In the genomic region with DNA sequence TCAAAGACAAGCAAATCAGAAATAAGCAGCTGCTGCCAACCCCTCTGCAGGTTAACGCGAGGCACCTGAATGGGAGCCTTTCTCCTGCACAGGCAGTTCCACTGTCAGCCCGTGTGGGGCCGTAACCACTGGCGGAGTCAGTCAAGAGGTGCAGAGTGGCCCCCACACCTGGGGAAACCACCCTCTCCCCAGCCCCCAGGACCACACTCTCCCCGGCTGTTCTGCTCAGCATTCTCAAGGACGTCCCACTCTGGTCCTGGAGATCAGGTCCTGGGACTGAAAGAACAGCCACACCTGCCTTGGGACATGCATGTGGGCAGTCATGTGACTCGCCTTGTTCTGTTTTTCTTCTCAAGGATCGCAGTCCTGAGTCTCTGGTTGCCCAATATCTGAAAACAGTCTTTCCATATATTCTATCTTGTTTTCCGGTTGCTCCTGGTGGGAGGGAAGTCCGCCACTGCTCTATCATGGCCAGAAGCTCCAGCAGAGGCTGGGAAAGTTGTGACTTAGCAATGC, we compare ENCODE assay signal across 28 cellular contexts.
"Had no signal": no experiment of that assay in that cellular context is flagged by ENCODE, and none has a peak within 500 bp of the region (broad histone marks: within the 10 kb centered on the region; RNA-seq: fewer than 3 reads in every experiment).

No MANE protein-coding gene starts in this region.

- H3K4me3 Mint-ChIP-seq: endodermal cell; mesothelial cell of epicardium; naive B cell; natural killer cell treated with Interleukin-12 subunit alpha and Interleukin-12 subunit beta and Interleukin-15 and Interleukin-18, amount 100 ng/mL, for 72 hours; neural crest cell; stimulated activated memory B cell treated with anti-CD40 and anti-IgM and Interleukin-4, amounts not matched to agents 10 μg/mL and 1 μg/mL and 100 μg/mL, for 72 hours had no signal

- H3K27ac Mint-ChIP-seq: endodermal cell; mesothelial cell of epicardium; naive B cell; natural killer cell treated with Interleukin-12 subunit alpha and Interleukin-12 subunit beta and Interleukin-15 and Interleukin-18, amount 100 ng/mL, for 72 hours; progenitor cell of endocrine pancreas; stimulated activated memory B cell treated with anti-CD40 and anti-IgM and Interleukin-4, amounts not matched to agents 10 μg/mL and 1 μg/mL and 100 μg/mL, for 72 hours had no signal

- H3K27me3 ChIP-seq: gastrocnemius medialis, hepatocyte, neutrophil, tibial nerve, upper lobe of left lung, uterus had no signal

- H3K27me3 Mint-ChIP-seq: progenitor cell of endocrine pancreas had no signal

- H3K4me1 Mint-ChIP-seq: mesothelial cell of epicardium; naive B cell; stimulated activated memory B cell treated with anti-CD40 and anti-IgM and Interleukin-4, amounts not matched to agents 10 μg/mL and 1 μg/mL and 100 μg/mL, for 72 hours had no signal

- H3K4me3 ChIP-seq: gastrocnemius medialis, heart left ventricle, hepatocyte, left lung, mucosa of descending colon, thoracic aorta, tibial nerve, upper lobe of left lung, uterus had no signal

- DNase-seq: cortex of kidney; effector CD4-positive, alpha-beta T cell; endodermal cell; foreskin fibroblast; gastrocnemius medialis; heart left ventricle; left cardiac atrium; left lung; mesenchymal stem cell; mucosa of descending colon; naive B cell; stimulated activated CD4-positive, alpha-beta T cell treated with anti-CD3 and anti-CD28 coated beads, Interleukin-4, amount 100 ng/mL, for 4 hours; stimulated activated naive CD8-positive, alpha-beta T cell treated with anti-CD3 and anti-CD28 coated beads, Interleukin-15, Interleukin-2, amounts not matched to agents 100 U/mL and 50 U/mL, for 24 hours; uterus had no signal

- ATAC-seq: esophagus mucosa; gastrocnemius medialis; heart left ventricle; left cardiac atrium; left lung; mucosa of descending colon; sciatic nerve; stimulated activated memory B cell treated with anti-CD40 and anti-IgM and Interleukin-4, amounts not matched to agents 10 μg/mL and 1 μg/mL and 100 μg/mL, for 72 hours; stimulated activated naive CD8-positive, alpha-beta T cell treated with anti-CD3 and anti-CD28 coated beads, Interleukin-15, Interleukin-2, amounts not matched to agents 100 U/mL and 50 U/mL, for 24 hours had no signal

- H3K36me3 Mint-ChIP-seq: mesothelial cell of epicardium; naive B cell; natural killer cell treated with Interleukin-12 subunit alpha and Interleukin-12 subunit beta and Interleukin-15 and Interleukin-18, amount 100 ng/mL, for 72 hours; stimulated activated memory B cell treated with anti-CD40 and anti-IgM and Interleukin-4, amounts not matched to agents 10 μg/mL and 1 μg/mL and 100 μg/mL, for 72 hours had no signal

- H3K9me3 Mint-ChIP-seq: mesothelial cell of epicardium; natural killer cell treated with Interleukin-12 subunit alpha and Interleukin-12 subunit beta and Interleukin-15 and Interleukin-18, amount 100 ng/mL, for 72 hours; neural crest cell; stimulated activated memory B cell treated with anti-CD40 and anti-IgM and Interleukin-4, amounts not matched to agents 10 μg/mL and 1 μg/mL and 100 μg/mL, for 72 hours had no signal

- H3K36me3 ChIP-seq: gastrocnemius medialis, heart left ventricle, left lung, neutrophil, thoracic aorta, tibial nerve, upper lobe of left lung, uterus had no signal

- H3K4me1 ChIP-seq: gastrocnemius medialis, heart left ventricle, left lung, parathyroid adenoma, tibial nerve, upper lobe of left lung, uterus had no signal

- H3K9me3 ChIP-seq: gastrocnemius medialis, heart left ventricle, left lung, mucosa of descending colon, neutrophil, thoracic aorta, upper lobe of left lung, uterus had no signal

- H3K27ac ChIP-seq: epithelial cell of prostate, gastrocnemius medialis, heart left ventricle, hepatocyte, left lung, neutrophil, parathyroid adenoma, thoracic aorta, tibial nerve, upper lobe of left lung, uterus had no signal
